ENCODE assay signal across 8 cellular contexts in genomic region chr12:94725375-94726168, GRCh38.
DNase-seq lines count a peak whose midpoint lies in the region; ATAC-seq and TF ChIP-seq lines count a peak whose summit lies in the region.

No MANE protein-coding gene starts in this region.

- no peak overlapping the region for H4K8ac ChIP-seq in neuronal stem cell (ENCODE audit: low read depth, low read length)

- DNase-seq in GM10248 (ENCODE audit: extremely low spot score) (no peak), NB4 (ENCODE audit: low read depth) (peak; percentile 39), dorsolateral prefrontal cortex (no peak), neuronal stem cell (ENCODE audit: low spot score) (no peak)

- POLR2A ChIA-PET in GM10248 (lab: Yijun Ruan, JAX) = no interaction called here

- H3K4me1 Mint-ChIP-seq in activated T-helper 17 cell treated with anti-CD3 and anti-CD28 coated beads, Interleukin-2, amount 50 U/mL, for 72 hours = no peaks in the 10 kb centered on the region

- no peaks in the 10 kb centered on the region for H3K36me3 Mint-ChIP-seq in activated T-helper 17 cell treated with anti-CD3 and anti-CD28 coated beads, Interleukin-2, amount 50 U/mL, for 72 hours (ENCODE audit: low read depth)

- H3K9me3 Mint-ChIP-seq in activated T-helper 17 cell treated with anti-CD3 and anti-CD28 coated beads, Interleukin-2, amount 50 U/mL, for 72 hours = peaks cover 4% of the 10 kb centered on the region

- no peaks in the 10 kb centered on the region for H3K9me3 ChIP-seq in neutrophil
- H3K9me3 ChIP-seq in neuronal stem cell (replicated peaks in 1 of 2; ENCODE audit: control insufficient read depth in 2 of 2, insufficient read depth in 1 of 2, low read depth in 1 of 2, low read length in 2 of 2) = no peaks in the 10 kb centered on the region

- TF ChIP-seq POLR2A in NB4 (IDR thresholded peaks at IDR 0.05; ENCODE audit: extremely low read depth, insufficient read length) = no peak

- no peaks in the 10 kb centered on the region for H3K79me1 ChIP-seq in neuronal stem cell (ENCODE audit: low read depth, low read length)

- TF ChIP-seq CTCF in GM10248 (IDR thresholded peaks at IDR 0.05; ENCODE audit: control extremely low read depth, extremely low read depth, low read depth, missing control alignments) (peak; percentile 36), NB4 (IDR thresholded peaks at IDR 0.05; ENCODE audit: low read depth, low read length) (no peak), dorsolateral prefrontal cortex (IDR thresholded peaks at IDR 0.05 in 54 of 56, conservative IDR thresholded peaks at IDR 0.05 in 2 of 56; ENCODE audit: low read depth in 1 of 56, partially characterized antibody in 56 of 56) (peak in 43 of 56 donors; percentile 12 to 58 (median 34)), neutrophil (IDR thresholded peaks at IDR 0.05) (peak; percentile 47)

- H3K27me3 Mint-ChIP-seq in activated T-helper 17 cell treated with anti-CD3 and anti-CD28 coated beads, Interleukin-2, amount 50 U/mL, for 72 hours = peaks cover 18% of the 10 kb centered on the region

- no peak overlapping the region for H3K4me3 Mint-ChIP-seq in activated T-helper 17 cell treated with anti-CD3 and anti-CD28 coated beads, Interleukin-2, amount 50 U/mL, for 72 hours

- no peak overlapping the region for H3K14ac ChIP-seq in neuronal stem cell (ENCODE audit: low read length)

- H3K9ac ChIP-seq in neuronal stem cell (ENCODE audit: low read depth, low read length, poor library complexity) = no peak overlapping the region

- H3K27ac Mint-ChIP-seq in activated T-helper 17 cell treated with anti-CD3 and anti-CD28 coated beads, Interleukin-2, amount 50 U/mL, for 72 hours = no peak overlapping the region

- H2AFZ ChIP-seq in neuronal stem cell (ENCODE audit: low read length) = no peak overlapping the region

- no peak overlapping the region for H3K18ac ChIP-seq in neuronal stem cell (ENCODE audit: low read length)

- H2BK12ac ChIP-seq in neuronal stem cell (ENCODE audit: low read length) = no peak overlapping the region

- CTCF ChIA-PET in GM10248 (lab: Yijun Ruan, JAX) = no interaction called here

- H4K91ac ChIP-seq in neuronal stem cell (ENCODE audit: low read depth, low read length, poor library complexity) = no peak overlapping the region

- H3K4me3 ChIP-seq in NB4 (ENCODE audit: low read depth, low read length) = no peak overlapping the region
- H3K4me3 ChIP-seq in dorsolateral prefrontal cortex = no peak overlapping the region
- H3K4me3 ChIP-seq in neutrophil (ENCODE audit: low read depth in 1 of 2, low read length in 1 of 2) = no peak overlapping the region
- H3K4me3 ChIP-seq in neuronal stem cell (ENCODE audit: low read length in 2 of 2) = no peak overlapping the region

- WGBS in neuronal stem cell (ENCODE audit: extremely low coverage in 2 of 2, insufficient read length in 2 of 2, insufficient replicate concordance in 1 of 2), 2 donors = no CpG with 5 or more reads among the region's 8 CpGs

- no peaks in the 10 kb centered on the region for H3K36me3 ChIP-seq in neutrophil
- no peaks in the 10 kb centered on the region for H3K36me3 ChIP-seq in neuronal stem cell (replicated peaks in 1 of 2; ENCODE audit: control insufficient read depth in 2 of 2, insufficient read depth in 2 of 2, low read length in 2 of 2)

- H3K4ac ChIP-seq in neuronal stem cell (ENCODE audit: low read length) = no peak overlapping the region

- no peak overlapping the region for H2BK15ac ChIP-seq in neuronal stem cell (ENCODE audit: low read length)

- intact Hi-C loops in dorsolateral prefrontal cortex (cut with DNase I) = loop anchor here in 1 of 2 donors (5.0 kb wide), 1 partner anchor 68 kb away; no protein-coding TSS in a partner anchor

- no peak overlapping the region for H3K4me2 ChIP-seq in neuronal stem cell (ENCODE audit: insufficient read depth, low read length, poor library complexity, severe bottlenecking)

- H3K4me1 ChIP-seq in neutrophil (ENCODE audit: control insufficient read depth in 1 of 2, insufficient read depth in 1 of 2, low read depth in 1 of 2, low read length in 1 of 2) = peaks cover 0 to 5% of the 10 kb centered on the region in 2 experiments
- peaks cover 0 to 6% of the 10 kb centered on the region in 2 donors for H3K4me1 ChIP-seq in neuronal stem cell (ENCODE audit: control insufficient read depth in 2 of 2, insufficient read depth in 1 of 2, low read depth in 1 of 2, low read length in 2 of 2)

- no peak for ATAC-seq in activated T-helper 17 cell treated with anti-CD3 and anti-CD28 coated beads, Interleukin-2, amount 50 U/mL, for 72 hours (replicated peaks)
- no peak for ATAC-seq in HG02588 (IDR thresholded peaks at IDR 0.05; ENCODE audit: unreplicated experiment)
- no peak for ATAC-seq in GM18909 (IDR thresholded peaks at IDR 0.05; ENCODE audit: poor library complexity, unreplicated experiment)

- no peak overlapping the region for H3K23ac ChIP-seq in neuronal stem cell (ENCODE audit: low read depth, low read length, poor library complexity)

- no peaks in the 10 kb centered on the region for H3K27me3 ChIP-seq in dorsolateral prefrontal cortex
- H3K27me3 ChIP-seq in neutrophil = no peaks in the 10 kb centered on the region
- H3K27me3 ChIP-seq in neuronal stem cell (ENCODE audit: control insufficient read depth in 3 of 3, insufficient read depth in 3 of 3, low read depth in 1 of 3, low read length in 3 of 3) = peaks cover 0 to 2% (median 0%) of the 10 kb centered on the region in 3 experiments

- no peak overlapping the region for H2AK5ac ChIP-seq in neuronal stem cell (ENCODE audit: low read depth, low read length)

- H2BK120ac ChIP-seq in neuronal stem cell (ENCODE audit: low read depth, low read length) = no peak overlapping the region

- no peak overlapping the region for H2BK5ac ChIP-seq in neuronal stem cell (ENCODE audit: low read length)

- H3K27ac ChIP-seq in dorsolateral prefrontal cortex (no peak overlapping the region), neutrophil (no peak overlapping the region), neuronal stem cell (replicated peaks; ENCODE audit: low read length) (no peak overlapping the region)
